In the genomic region with DNA sequence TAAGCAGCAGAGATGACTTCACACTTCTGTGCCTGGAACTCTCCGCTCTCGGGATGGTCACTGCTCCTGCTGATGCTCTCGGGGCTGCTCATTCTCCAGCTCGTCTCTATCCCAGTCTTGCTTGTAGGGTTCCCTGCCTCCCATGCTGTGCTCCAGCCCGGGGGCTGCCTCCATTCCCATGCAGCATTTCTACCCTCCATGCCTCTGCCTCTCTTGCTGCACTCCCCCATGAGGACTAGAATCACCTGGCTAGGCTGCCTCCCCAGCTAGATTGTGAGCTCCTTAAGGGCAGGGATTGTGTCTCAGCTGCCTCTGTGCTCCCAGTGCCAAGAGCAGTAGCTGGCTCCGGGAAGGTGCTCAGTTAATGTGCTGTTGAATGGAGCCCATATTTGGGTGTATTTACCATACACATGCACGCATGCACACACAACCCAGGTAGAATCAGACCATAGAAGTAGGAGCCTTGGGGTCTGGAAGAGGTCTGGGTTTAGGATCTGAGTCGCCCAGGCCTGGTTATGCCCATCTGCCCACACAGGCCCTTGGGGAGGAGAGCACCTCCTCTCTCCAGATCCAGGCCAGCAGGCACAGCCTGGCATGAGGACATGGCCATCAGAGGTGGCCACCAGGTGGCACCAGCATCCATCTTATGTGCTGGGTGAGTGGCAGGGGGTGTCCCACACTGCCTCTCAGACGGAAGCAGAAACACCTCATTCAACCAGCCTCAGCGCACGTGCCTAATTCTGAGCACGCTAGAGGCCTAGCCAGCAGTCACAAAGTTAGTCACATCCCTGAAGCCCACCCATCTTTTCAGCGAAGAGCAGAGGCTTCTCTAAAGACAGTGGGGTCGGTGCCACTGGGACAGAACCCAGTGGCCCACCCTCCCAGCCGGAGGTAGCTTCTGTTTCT, we compare ENCODE assay signal across 9 cellular contexts. TPM values are rescaled to one million over a fixed set of nuclear protein-coding genes. Genes with fewer than 3 reads are reported as not detected.
DNase-seq lines count a peak whose midpoint lies in the region; ATAC-seq, FAIRE-seq and TF ChIP-seq lines count a peak whose summit lies in the region.
"Had no signal": no experiment of that assay in that cellular context is flagged by ENCODE, and none has a peak within 500 bp of the region (broad histone marks: within the 10 kb centered on the region; RNA-seq: fewer than 3 reads in every experiment).

No MANE protein-coding gene starts in this region.

- H3K36me3 ChIP-seq in endothelial cell of umbilical vein (ENCODE audit: control insufficient read depth in 2 of 2, extremely low read depth in 1 of 2, insufficient read depth in 2 of 2, low read length in 2 of 2): peaks cover 24 to 57% of the 10 kb centered on the region in 2 experiments

- FAIRE-seq in endothelial cell of umbilical vein (lab: Jason Lieb, UNC): peak; percentile 83

- TF ChIP-seq POLR2A in endothelial cell of umbilical vein (IDR thresholded peaks at IDR 0.05; ENCODE audit: low read depth, low read length): peak; percentile 47

- no peaks in the 10 kb centered on the region for H4K20me1 ChIP-seq in endothelial cell of umbilical vein (replicated peaks; ENCODE audit: control insufficient read depth, extremely low read depth, insufficient read depth, low read length)

- TF ChIP-seq CTCF in HL-60 (IDR thresholded peaks at IDR 0.05; ENCODE audit: insufficient read depth, low read length): peak; percentile 97
- peak; percentile 86 to 92 for TF ChIP-seq CTCF in endothelial cell of umbilical vein (IDR thresholded peaks at IDR 0.05; ENCODE audit: extremely low read depth in 1 of 2, insufficient read depth in 1 of 2, low read depth in 1 of 2, low read length in 2 of 2)

- no peak overlapping the region for H3K9ac ChIP-seq in endothelial cell of umbilical vein (replicated peaks; ENCODE audit: extremely low read depth, insufficient read depth, low read length)

- H3K27ac ChIP-seq in HL-60 (replicated peaks) (no peak overlapping the region; the same call in 1 of the 2 replicates), endothelial cell of umbilical vein (ENCODE audit: insufficient read depth, low read depth, low read length) (no peak overlapping the region)
- H3K27ac ChIP-seq: SK-N-MC had no signal

- CTCF ChIA-PET in endothelial cell of umbilical vein (lab: Charles Lee): interaction anchor here (0.7 to 9.4 kb wide), 14 partner anchors 9 to 931 kb away, joined by 3 to 152 read pairs (median 4); partner anchors contain the start of gene ANKRD13B

- no TSS peak for BruUV-seq in endothelial cell of umbilical vein (replicated peaks; lab: Mats Ljungman, UMichigan)

- DNase-seq in CD1c-positive myeloid dendritic cell (ENCODE audit: extremely low spot score) (peak; percentile 93), HL-60 (ENCODE audit: low read depth in 1 of 2, low spot score in 1 of 2) (peak; percentile 78 to 91), NOMO-1 treated with DMSO at 0.1 percent for 48 hours (lab: John Stamatoyannopoulos, UW; ENCODE audit: unreplicated experiment) (peak; percentile 82), endothelial cell of umbilical vein (ENCODE audit: low read depth, low spot score) (peak; percentile 81), myocyte (ENCODE audit: low read depth) (peak; percentile 84)
- DNase-seq in activated CD8-positive, alpha-beta memory T cell treated with anti-CD3 and anti-CD28 coated beads, Interleukin-2, amount 50 U/mL, for 4 hours: peak; percentile 92
- DNase-seq in stimulated activated naive CD4-positive, alpha-beta T cell (lab: John Stamatoyannopoulos, UW): peak; percentile 78 to 88 (median 85)

- H3K4me1 ChIP-seq in endothelial cell of umbilical vein (ENCODE audit: control insufficient read depth, extremely low read depth, insufficient read depth, low read length): peaks cover 14% of the 10 kb centered on the region

- dilution Hi-C loops in endothelial cell of umbilical vein (cut with MboI; ENCODE audit: extremely low pct_ligation_motif_present, low sequenced_read_pairs): no loop called here

- no peaks in the 10 kb centered on the region for H3K9me3 ChIP-seq in endothelial cell of umbilical vein (replicated peaks; ENCODE audit: control insufficient read depth, insufficient read depth, low read length)

- no peak overlapping the region for H3K4me2 ChIP-seq in endothelial cell of umbilical vein (ENCODE audit: insufficient read depth, low read length)

- no peaks in the 10 kb centered on the region for H3K27me3 ChIP-seq in HL-60 (ENCODE audit: insufficient read depth, poor library complexity, severe bottlenecking)
- no peaks in the 10 kb centered on the region for H3K27me3 ChIP-seq in endothelial cell of umbilical vein (ENCODE audit: control insufficient read depth in 2 of 2, insufficient read depth in 2 of 2, low read length in 2 of 2)

- H3K79me2 ChIP-seq in endothelial cell of umbilical vein (ENCODE audit: control insufficient read depth, insufficient read depth, low read length): peaks cover 37% of the 10 kb centered on the region

- H3K4me3 ChIP-seq in HL-60 (replicated peaks; ENCODE audit: insufficient read depth, low read length) (no peak overlapping the region), endothelial cell of umbilical vein (replicated peaks in 1 of 3; ENCODE audit: insufficient read depth in 1 of 3, low read depth in 1 of 3, low read length in 3 of 3) (no peak overlapping the region)
- H3K4me3 ChIP-seq: SK-N-MC had no signal

- POLR2A ChIA-PET in endothelial cell of umbilical vein (lab: Charles Lee): interaction anchor here (0.7 to 1.4 kb wide), 2 partner anchors 11 to 38 kb away, joined by 3 read pairs; no protein-coding TSS in a partner anchor

- no peaks in the 10 kb centered on the region for H3K9me1 ChIP-seq in endothelial cell of umbilical vein (replicated peaks; ENCODE audit: control insufficient read depth, extremely low read depth, insufficient read depth, low read length)

- H2AFZ ChIP-seq in endothelial cell of umbilical vein (ENCODE audit: low read depth, low read length): no peak overlapping the region

- ATAC-seq in GM19324 (IDR thresholded peaks at IDR 0.05; ENCODE audit: low FRiP score, unreplicated experiment): peak; percentile 57

- intact Hi-C loops in endothelial cell of umbilical vein (cut with micrococcal nuclease): loop anchor here (1.0 kb wide), 3 partner anchors 11 to 513 kb away; no protein-coding TSS in a partner anchor

TF ChIP-seq in endothelial cell of umbilical vein, 7 proteins besides CTCF, POLR2A, EP300 and RAD21 (continues in another document):
- TF ChIP-seq MYC (IDR thresholded peaks at IDR 0.05; ENCODE audit: low read depth, low read length): peak; percentile 88

RNA-seq across cellular contexts. Expression of gene GIT1, which starts 9.3 kb away (rescaled TPM):
- total RNA-seq in endothelial cell of umbilical vein: 82.0 and 92.5 TPM in 2 replicates
- polyA plus RNA-seq in endothelial cell of umbilical vein: 75.5 and 97.5 TPM in 2 replicates
- polyA plus RNA-seq in endothelial cell of umbilical vein (2011; cell fraction: cytosol; rRNA removed): 74.6 and 75.7 TPM in 2 replicates
- polyA plus RNA-seq in endothelial cell of umbilical vein (2011; cell fraction: nucleus; rRNA removed): 118 and 146 TPM in 2 replicates
- polyA plus RNA-seq in endothelial cell of umbilical vein (2012): 63.1 and 66.3 TPM in 2 replicates
- polyA minus RNA-seq in endothelial cell of umbilical vein: 63.9 and 96.6 TPM in 2 replicates
- 44.4 TPM for polyA minus RNA-seq in endothelial cell of umbilical vein (2011; cell fraction: cytosol; rRNA and poly(A)+ RNA removed)
- polyA minus RNA-seq in endothelial cell of umbilical vein (2011; cell fraction: nucleus; rRNA and poly(A)+ RNA removed): 40.9 and 60.4 TPM in 2 replicates
- total RNA-seq in myocyte: 64.7 and 71.2 TPM in 2 replicates
- 37.5 TPM for polyA plus RNA-seq in myocyte (2012)

RNA-seq across cellular contexts. Expression of gene TP53I13, which starts 11.6 kb away (rescaled TPM):
- total RNA-seq in endothelial cell of umbilical vein (33.8 and 41.1 TPM in 2 replicates), myocyte (44.3 and 46.7 TPM in 2 replicates)
- 42.7 and 72.3 TPM in 2 replicates for polyA plus RNA-seq in endothelial cell of umbilical vein
- 19.3 and 35.8 TPM in 2 replicates for polyA plus RNA-seq in endothelial cell of umbilical vein (2011; cell fraction: cytosol; rRNA removed)
- 93.1 and 99.6 TPM in 2 replicates for polyA plus RNA-seq in endothelial cell of umbilical vein (2011; cell fraction: nucleus; rRNA removed)
- 22.6 and 36.1 TPM in 2 replicates for polyA plus RNA-seq in endothelial cell of umbilical vein (2012)
- 12.9 and 23.4 TPM in 2 replicates for polyA minus RNA-seq in endothelial cell of umbilical vein
- polyA minus RNA-seq in endothelial cell of umbilical vein (2011; cell fraction: cytosol; rRNA and poly(A)+ RNA removed): 18.9 TPM
- polyA minus RNA-seq in endothelial cell of umbilical vein (2011; cell fraction: nucleus; rRNA and poly(A)+ RNA removed): 7.2 and 21.1 TPM in 2 replicates
- 38.4 TPM for polyA plus RNA-seq in myocyte (2012)

RNA-seq across cellular contexts. Expression of gene ANKRD13B, which starts 12.8 kb away (rescaled TPM):
- total RNA-seq in endothelial cell of umbilical vein (21.1 and 22.8 TPM in 2 replicates), myocyte (29.1 and 41.2 TPM in 2 replicates)
- 23.2 and 26.7 TPM in 2 replicates for polyA plus RNA-seq in endothelial cell of umbilical vein
- 10.5 and 15.8 TPM in 2 replicates for polyA plus RNA-seq in endothelial cell of umbilical vein (2011; cell fraction: cytosol; rRNA removed)
- polyA plus RNA-seq in endothelial cell of umbilical vein (2011; cell fraction: nucleus; rRNA removed): 92.5 and 94.8 TPM in 2 replicates
- polyA plus RNA-seq in endothelial cell of umbilical vein (2012): 25.3 and 34.7 TPM in 2 replicates
- 15.5 and 20.3 TPM in 2 replicates for polyA minus RNA-seq in endothelial cell of umbilical vein
- 21.3 TPM for polyA minus RNA-seq in endothelial cell of umbilical vein (2011; cell fraction: cytosol; rRNA and poly(A)+ RNA removed)
- polyA minus RNA-seq in endothelial cell of umbilical vein (2011; cell fraction: nucleus; rRNA and poly(A)+ RNA removed): 17.8 and 28.5 TPM in 2 replicates
- polyA plus RNA-seq in myocyte (2012): 13.0 TPM

RNA-seq across cellular contexts. Expression of gene ABHD15, which starts 13.3 kb away (rescaled TPM):
- 5.6 and 5.9 TPM in 2 replicates for total RNA-seq in endothelial cell of umbilical vein
- 3.8 and 4.7 TPM in 2 replicates for polyA plus RNA-seq in endothelial cell of umbilical vein
- polyA plus RNA-seq in endothelial cell of umbilical vein (2011; cell fraction: cytosol; rRNA removed): 3.7 and 4.2 TPM in 2 replicates
- polyA plus RNA-seq in endothelial cell of umbilical vein (2011; cell fraction: nucleus; rRNA removed): 3.1 and 3.4 TPM in 2 replicates
- 6.1 TPM in 2 replicates for polyA plus RNA-seq in endothelial cell of umbilical vein (2012)
- 5.5 and 8.6 TPM in 2 replicates for polyA minus RNA-seq in endothelial cell of umbilical vein
- 7.7 TPM for polyA minus RNA-seq in endothelial cell of umbilical vein (2011; cell fraction: cytosol; rRNA and poly(A)+ RNA removed)
- polyA minus RNA-seq in endothelial cell of umbilical vein (2011; cell fraction: nucleus; rRNA and poly(A)+ RNA removed): 1.8 and 2.7 TPM in 2 replicates
- total RNA-seq in myocyte: 7.9 and 8.5 TPM in 2 replicates
- 7.7 TPM for polyA plus RNA-seq in myocyte (2012)

RNA-seq across cellular contexts. Expression of gene CORO6, which starts 42.6 kb away (rescaled TPM):
- total RNA-seq in endothelial cell of umbilical vein (7.8 and 10.7 TPM in 2 replicates), myocyte (254 and 269 TPM in 2 replicates)
- polyA plus RNA-seq in endothelial cell of umbilical vein: 14.7 and 22.0 TPM in 2 replicates
- polyA plus RNA-seq in endothelial cell of umbilical vein (2011; cell fraction: cytosol; rRNA removed): 1.5 and 3.2 TPM in 2 replicates
- polyA plus RNA-seq in endothelial cell of umbilical vein (2011; cell fraction: nucleus; rRNA removed): 151 and 191 TPM in 2 replicates
- polyA plus RNA-seq in endothelial cell of umbilical vein (2012): 4.1 and 8.8 TPM in 2 replicates
- polyA minus RNA-seq in endothelial cell of umbilical vein: 11.2 and 17.2 TPM in 2 replicates
- 0.82 TPM for polyA minus RNA-seq in endothelial cell of umbilical vein (2011; cell fraction: cytosol; rRNA and poly(A)+ RNA removed)
- 14.9 and 17.6 TPM in 2 replicates for polyA minus RNA-seq in endothelial cell of umbilical vein (2011; cell fraction: nucleus; rRNA and poly(A)+ RNA removed)
- polyA plus RNA-seq in myocyte (2012): 102 TPM
